14 cellular contexts compared by ENCODE assay signal in the genomic region with DNA sequence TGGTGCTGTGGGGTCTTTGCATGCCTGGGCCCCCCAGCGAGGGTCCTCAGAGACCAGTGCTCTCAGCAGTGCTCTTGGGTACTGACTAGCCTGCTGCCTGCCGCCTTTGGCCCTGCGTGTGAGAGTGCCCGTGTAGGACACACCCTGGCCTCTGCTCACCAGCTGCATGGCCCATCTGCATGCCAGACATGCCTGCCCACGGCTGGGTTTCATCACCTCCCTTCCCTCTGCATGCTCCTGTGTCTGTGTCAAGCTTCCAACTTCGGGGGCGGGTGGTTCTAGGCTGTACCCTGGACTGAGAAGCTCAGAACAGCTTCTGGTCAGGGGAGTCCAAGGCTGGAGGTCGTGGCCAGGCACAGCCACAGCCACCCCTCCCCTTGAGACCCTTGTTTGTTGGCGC. TPM values are rescaled to one million over a fixed set of nuclear protein-coding genes. Genes with fewer than 3 reads are reported as not detected.
DNase-seq lines count a peak whose midpoint lies in the region; ATAC-seq and TF ChIP-seq lines count a peak whose summit lies in the region.
"Had no signal": no experiment of that assay in that cellular context is flagged by ENCODE, and none has a peak within 500 bp of the region (broad histone marks: within the 10 kb centered on the region; RNA-seq: fewer than 3 reads in every experiment).

No MANE protein-coding gene starts in this region.

- peak overlapping the region; percentile 85 for H3K27ac Mint-ChIP-seq in type B pancreatic cell
- H3K27ac Mint-ChIP-seq in stimulated activated memory B cell treated with anti-CD40 and anti-IgM and Interleukin-4, amounts not matched to agents 10 μg/mL and 1 μg/mL and 100 μg/mL, for 72 hours = no peak overlapping the region
- H3K27ac Mint-ChIP-seq: activated naive CD4-positive, alpha-beta T cell treated with anti-CD3 and anti-CD28 coated beads, Interleukin-2, amount 50 U/mL, for 72 hours had no signal

- DNase-seq in breast epithelium (ENCODE audit: low spot score in 2 of 2) (peak in 1 of 2 donors; percentile 56), hepatic stellate cell (ENCODE audit: low spot score) (peak; percentile 81), type B pancreatic cell (ENCODE audit: extremely low spot score, unreplicated experiment) (no peak)
- DNase-seq: activated CD8-positive, alpha-beta memory T cell treated with anti-CD3 and anti-CD28 coated beads, Interleukin-2, amount 50 U/mL, for 4 hours; cerebellar nuclear complex; NCI-H1436 treated with DMSO at 0.1 percent for 48 hours; ovary; PC-3 had no signal

- POLR2A ChIA-PET in HEK293 (lab: Yijun Ruan, JAX) = no interaction called here

- H3K36me3 Mint-ChIP-seq in type B pancreatic cell = peaks cover 10% of the 10 kb centered on the region
- no peaks in the 10 kb centered on the region for H3K36me3 Mint-ChIP-seq in stimulated activated memory B cell treated with anti-CD40 and anti-IgM and Interleukin-4, amounts not matched to agents 10 μg/mL and 1 μg/mL and 100 μg/mL, for 72 hours
- H3K36me3 Mint-ChIP-seq: activated naive CD4-positive, alpha-beta T cell treated with anti-CD3 and anti-CD28 coated beads, Interleukin-2, amount 50 U/mL, for 72 hours had no signal

- TF ChIP-seq CTCF in HEK293 (tag by site-specific recombination; IDR thresholded peaks at IDR 0.05) (no peak), breast epithelium (IDR thresholded peaks at IDR 0.05) (no peak), type B pancreatic cell (conservative IDR thresholded peaks at IDR 0.05) (no peak)

- no peak for ATAC-seq in GM19023 (IDR thresholded peaks at IDR 0.05; ENCODE audit: unreplicated experiment)
- ATAC-seq in GM21447 (IDR thresholded peaks at IDR 0.05; ENCODE audit: unreplicated experiment) = no peak
- ATAC-seq in stimulated activated memory B cell treated with anti-CD40 and anti-IgM and Interleukin-4, amounts not matched to agents 10 μg/mL and 1 μg/mL and 100 μg/mL, for 72 hours = no peak
- ATAC-seq: activated naive CD4-positive, alpha-beta T cell treated with anti-CD3 and anti-CD28 coated beads, Interleukin-2, amount 50 U/mL, for 72 hours; PC-3 had no signal

- H3K36me3 ChIP-seq in HEK293 (ENCODE audit: control insufficient read depth in 2 of 2, insufficient read depth in 1 of 2, low read length in 2 of 2) = peaks cover 5 to 87% of the 10 kb centered on the region in 2 experiments; a peak in 2 of 3 replicates
- no peaks in the 10 kb centered on the region for H3K36me3 ChIP-seq in breast epithelium

- no peak overlapping the region for H3K4me3 Mint-ChIP-seq in type B pancreatic cell
- H3K4me3 Mint-ChIP-seq in stimulated activated memory B cell treated with anti-CD40 and anti-IgM and Interleukin-4, amounts not matched to agents 10 μg/mL and 1 μg/mL and 100 μg/mL, for 72 hours = no peak overlapping the region

- CTCF ChIA-PET in HEK293 (lab: Yijun Ruan, JAX) = no interaction called here

- TF ChIP-seq POLR2A in breast epithelium (IDR thresholded peaks at IDR 0.05) = no peak

- no peaks in the 10 kb centered on the region for H3K27me3 Mint-ChIP-seq in type B pancreatic cell
- H3K27me3 Mint-ChIP-seq in stimulated activated memory B cell treated with anti-CD40 and anti-IgM and Interleukin-4, amounts not matched to agents 10 μg/mL and 1 μg/mL and 100 μg/mL, for 72 hours = peaks cover 9% of the 10 kb centered on the region

- no peaks in the 10 kb centered on the region for H3K4me1 ChIP-seq in HEK293 (ENCODE audit: control insufficient read depth, insufficient read depth, low read length)
- no peaks in the 10 kb centered on the region for H3K4me1 ChIP-seq in breast epithelium

- H3K4me1 Mint-ChIP-seq in type B pancreatic cell (ENCODE audit: unreplicated experiment) = peaks cover 17% of the 10 kb centered on the region
- no peaks in the 10 kb centered on the region for H3K4me1 Mint-ChIP-seq in stimulated activated memory B cell treated with anti-CD40 and anti-IgM and Interleukin-4, amounts not matched to agents 10 μg/mL and 1 μg/mL and 100 μg/mL, for 72 hours

- intact Hi-C loops in breast epithelium (cut with DNase I; ENCODE audit: low total_unique reads) = loop anchor here (1.0 kb wide), 1 partner anchor 61 kb away; no protein-coding TSS in a partner anchor

- H3K27me3 ChIP-seq in breast epithelium = no peaks in the 10 kb centered on the region
- H3K27me3 ChIP-seq: ovary, vagina had no signal

- H3K9me3 ChIP-seq in HEK293 (ENCODE audit: control insufficient read depth, insufficient read depth, low read depth, low read length) (no peaks in the 10 kb centered on the region), breast epithelium (no peaks in the 10 kb centered on the region)
- H3K9me3 ChIP-seq: ovary, vagina had no signal

- no peaks in the 10 kb centered on the region for H3K9me3 Mint-ChIP-seq in type B pancreatic cell
- no peaks in the 10 kb centered on the region for H3K9me3 Mint-ChIP-seq in stimulated activated memory B cell treated with anti-CD40 and anti-IgM and Interleukin-4, amounts not matched to agents 10 μg/mL and 1 μg/mL and 100 μg/mL, for 72 hours
- H3K9me3 Mint-ChIP-seq: activated naive CD4-positive, alpha-beta T cell treated with anti-CD3 and anti-CD28 coated beads, Interleukin-2, amount 50 U/mL, for 72 hours had no signal

- no peak overlapping the region for H3K4me3 ChIP-seq in HEK293 (ENCODE audit: low read depth, low read length)
- no peak overlapping the region for H3K4me3 ChIP-seq in breast epithelium
- H3K4me3 ChIP-seq: ovary, vagina had no signal

- H3K27ac ChIP-seq in HEK293 (ENCODE audit: extremely low read depth, low read depth, low read length) = no peak overlapping the region
- peak overlapping the region; percentile 48 to 66 for H3K27ac ChIP-seq in breast epithelium
- H3K27ac ChIP-seq: ovary, vagina had no signal

TF ChIP-seq in HEK293, 187 proteins besides CTCF, POLR2A, EP300 and RAD21:
- TF ChIP-seq ZNF677 (tag by site-specific recombination; IDR thresholded peaks at IDR 0.05) (no peak), ZSCAN23 (tag by site-specific recombination; IDR thresholded peaks at IDR 0.05) (no peak), EGR2 (tag by site-specific recombination; IDR thresholded peaks at IDR 0.05; ENCODE audit: low read depth) (0 out of 2 replicates have a peak, but pooled peaks have one; percentile 9), ZNF416 (tag by site-specific recombination; IDR thresholded peaks at IDR 0.05) (no peak), ZFHX2 (tag by site-specific recombination; conservative IDR thresholded peaks at IDR 0.05) (peak; percentile 64), PRDM1 (tag by site-specific recombination; IDR thresholded peaks at IDR 0.05) (no peak), ZNF133 (tag by site-specific recombination; IDR thresholded peaks at IDR 0.05) (no peak)

RNA-seq across cellular contexts. Expression of gene PTPRF, which starts 56.9 kb away (rescaled TPM):
- total RNA-seq in breast epithelium = 100 to 1,000 TPM; 109 to 149 (median 116) TPM
- total RNA-seq in type B pancreatic cell (ENCODE audit: low replicate concordance) = 260 and 507 TPM in 2 replicates
